Comparison of ENCODE assay signal across 17 cellular contexts in genomic region chr22:44112191-44112590, GRCh38.
DNase-seq lines count a peak whose midpoint lies in the region; ATAC-seq and TF ChIP-seq lines count a peak whose summit lies in the region.
"Had no signal": no experiment of that assay in that cellular context is flagged by ENCODE, and none has a peak within 500 bp of the region (broad histone marks: within the 10 kb centered on the region; RNA-seq: fewer than 3 reads in every experiment).

No MANE protein-coding gene starts in this region.

- H3K4me1 ChIP-seq in right atrium auricular region (peaks cover 0 to 38% of the 10 kb centered on the region in 2 donors), heart left ventricle (peaks cover 0 to 39% (median 14%) of the 10 kb centered on the region in 12 donors), neuronal stem cell (ENCODE audit: control insufficient read depth in 2 of 2, insufficient read depth in 1 of 2, low read depth in 1 of 2, low read length in 2 of 2) (peaks cover 8 to 11% of the 10 kb centered on the region in 2 donors)
- H3K4me1 ChIP-seq: Caco-2 had no signal

- H3K4me3 ChIP-seq in right atrium auricular region: no peak overlapping the region
- no peak overlapping the region for H3K4me3 ChIP-seq in heart left ventricle
- H3K4me3 ChIP-seq in neuronal stem cell (ENCODE audit: low read length in 2 of 2): no peak overlapping the region
- H3K4me3 ChIP-seq: PC-9 had no signal

- H3K27ac ChIP-seq in right atrium auricular region: peak overlapping the region in 1 of 2 donors; percentile 17
- H3K27ac ChIP-seq in heart left ventricle: peak overlapping the region in 2 of 12 donors; percentile 38 to 56
- no peak overlapping the region for H3K27ac ChIP-seq in neuronal stem cell (replicated peaks; ENCODE audit: low read length)
- H3K27ac ChIP-seq: 22Rv1, PC-9 had no signal

- no peak for TF ChIP-seq POLR2A in heart left ventricle (IDR thresholded peaks at IDR 0.05)

- H3K27me3 ChIP-seq in right atrium auricular region (no peaks in the 10 kb centered on the region), heart left ventricle (no peaks in the 10 kb centered on the region), neuronal stem cell (ENCODE audit: control insufficient read depth in 3 of 3, insufficient read depth in 3 of 3, low read depth in 1 of 3, low read length in 3 of 3) (no peaks in the 10 kb centered on the region)

- TF ChIP-seq CTCF in right atrium auricular region (IDR thresholded peaks at IDR 0.05) (no peak), heart left ventricle (IDR thresholded peaks at IDR 0.05) (no peak)

- H3K4me2 ChIP-seq in neuronal stem cell (ENCODE audit: insufficient read depth, low read length, poor library complexity, severe bottlenecking): no peak overlapping the region
- H3K4me2 ChIP-seq: PC-9 had no signal

- peak overlapping the region; percentile 8 for H2AFZ ChIP-seq in neuronal stem cell (ENCODE audit: low read length)
- H2AFZ ChIP-seq: PC-9 had no signal

- H3K14ac ChIP-seq in neuronal stem cell (ENCODE audit: low read length): no peak overlapping the region

- peak overlapping the region; percentile 87 for H3K18ac ChIP-seq in neuronal stem cell (ENCODE audit: low read length)

- H2BK120ac ChIP-seq in neuronal stem cell (ENCODE audit: low read depth, low read length): no peak overlapping the region

- H4K91ac ChIP-seq in neuronal stem cell (ENCODE audit: low read depth, low read length, poor library complexity): no peak overlapping the region

- peak overlapping the region; percentile 83 for H2AK5ac ChIP-seq in neuronal stem cell (ENCODE audit: low read depth, low read length)

- no peak overlapping the region for H3K23ac ChIP-seq in neuronal stem cell (ENCODE audit: low read depth, low read length, poor library complexity)

- DNase-seq in Right ventricle myocardium inferior (ENCODE audit: missing footprints): no peak
- DNase-seq in right atrium auricular region (ENCODE audit: low spot score): no peak
- DNase-seq in heart left ventricle: peak in 2 of 5 donors; percentile 28 to 40
- no peak for DNase-seq in neuronal stem cell (ENCODE audit: low spot score)
- DNase-seq in OCI-M1 (lab: John Stamatoyannopoulos, UW): no peak
- DNase-seq in NCI-H2081 (lab: John Stamatoyannopoulos, UW): no peak
- no peak for DNase-seq in NCI-H2029 treated with DMSO at 0.1 percent for 48 hours (lab: John Stamatoyannopoulos, UW)
- DNase-seq: C1 segment of cervical spinal cord, Caco-2, MV-4-11, NCI-H1436 treated with DMSO at 0.1 percent for 48 hours, NCI-H2107, NCI-H226, PC-9 had no signal

- H4K8ac ChIP-seq in neuronal stem cell (ENCODE audit: low read depth, low read length): no peak overlapping the region

- H3K79me1 ChIP-seq in neuronal stem cell (ENCODE audit: low read depth, low read length): peaks cover 2% of the 10 kb centered on the region

- WGBS in heart left ventricle, 4 donors: 76 to 81% (median 79%) methylated on average over 11 of the region's 11 CpGs
- WGBS in neuronal stem cell (ENCODE audit: extremely low coverage in 2 of 2, insufficient read length in 2 of 2, insufficient replicate concordance in 1 of 2), 2 donors: no CpG with 5 or more reads among the region's 11 CpGs

- no peak overlapping the region for H2BK15ac ChIP-seq in neuronal stem cell (ENCODE audit: low read length)

- no peaks in the 10 kb centered on the region for H3K9me3 ChIP-seq in right atrium auricular region
- H3K9me3 ChIP-seq in heart left ventricle: no peaks in the 10 kb centered on the region
- H3K9me3 ChIP-seq in neuronal stem cell (replicated peaks in 1 of 2; ENCODE audit: control insufficient read depth in 2 of 2, insufficient read depth in 1 of 2, low read depth in 1 of 2, low read length in 2 of 2): no peaks in the 10 kb centered on the region
- H3K9me3 ChIP-seq: Caco-2 had no signal

- H3K4ac ChIP-seq in neuronal stem cell (ENCODE audit: low read length): no peak overlapping the region

- H2BK12ac ChIP-seq in neuronal stem cell (ENCODE audit: low read length): no peak overlapping the region

- ATAC-seq in Right ventricle myocardium inferior (peak; percentile 42), heart left ventricle (peak; percentile 35 to 45 (median 42)), GM19463 (IDR thresholded peaks at IDR 0.05; ENCODE audit: unreplicated experiment) (no peak)
- ATAC-seq: SK-N-SH treated with all-trans-retinoic acid at 6 μM for 48 hours had no signal

- H3K9ac ChIP-seq in neuronal stem cell (ENCODE audit: low read depth, low read length, poor library complexity): no peak overlapping the region

- H3K36me3 ChIP-seq in right atrium auricular region (no peaks in the 10 kb centered on the region), heart left ventricle (no peaks in the 10 kb centered on the region), neuronal stem cell (replicated peaks in 1 of 2; ENCODE audit: control insufficient read depth in 2 of 2, insufficient read depth in 2 of 2, low read length in 2 of 2) (no peaks in the 10 kb centered on the region)

- intact Hi-C loops in Right ventricle myocardium inferior (cut with DNase I) (no loop called here), heart left ventricle (cut with DNase I) (no loop called here)

- peak overlapping the region; percentile 82 for H2BK5ac ChIP-seq in neuronal stem cell (ENCODE audit: low read length)
